In the genomic region with DNA sequence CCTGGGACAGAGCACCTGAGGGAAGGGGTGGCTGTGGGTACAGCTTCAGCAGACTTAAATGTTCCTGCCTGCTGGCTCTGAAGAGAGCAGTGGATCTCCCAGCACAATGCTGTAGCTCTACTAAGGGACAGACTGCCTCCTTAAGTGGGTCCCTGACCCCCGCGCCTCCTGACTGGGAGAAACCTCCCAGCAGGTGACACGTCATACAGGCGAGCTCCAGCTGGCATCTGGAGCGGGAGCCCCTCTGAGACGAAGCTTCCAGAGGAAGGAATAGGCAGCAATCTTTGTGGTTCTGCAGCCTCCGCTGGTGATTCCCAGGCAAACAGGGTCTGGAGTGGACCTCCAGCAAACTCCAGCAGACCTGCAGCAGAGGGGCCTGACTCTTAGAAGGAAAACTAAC, we compare ENCODE assay signal across 4 cellular contexts.
DNase-seq lines count a peak whose midpoint lies in the region; ATAC-seq, FAIRE-seq and TF ChIP-seq lines count a peak whose summit lies in the region.
"Not testable (repeated sequence)": the region's sequence is repeated elsewhere in the genome, so short reads cannot be mapped to it uniquely, and the experiment has no call there.

No MANE protein-coding gene starts in this region.

- H3K36me3 Mint-ChIP-seq in chondrocyte (ENCODE audit: low read depth) = not testable (repeated sequence)

- WGBS in spleen, 5 donors = 91 to 97% (median 91%) methylated on average over 7 of the region's 7 CpGs

- not testable (repeated sequence) for H3K9ac ChIP-seq in kidney (ENCODE audit: low read length in 2 of 2)

- not testable (repeated sequence) for TF ChIP-seq CTCF in chondrocyte (IDR thresholded peaks at IDR 0.05); kidney (IDR thresholded peaks at IDR 0.05; ENCODE audit: borderline replicate concordance, extremely low read depth, insufficient read depth); lower lobe of right lung (IDR thresholded peaks at IDR 0.05); spleen (IDR thresholded peaks at IDR 0.05 in 8 of 11, conservative IDR thresholded peaks at IDR 0.05 in 3 of 11)

- H3K27me3 Mint-ChIP-seq in chondrocyte (ENCODE audit: low read depth) = not testable (repeated sequence)

- ATAC-seq in lower lobe of right lung = not testable (repeated sequence)

- not testable (repeated sequence) for TF ChIP-seq POLR2A in spleen (IDR thresholded peaks at IDR 0.05)

- not testable (repeated sequence) for H3K27ac ChIP-seq in kidney (ENCODE audit: low read depth in 2 of 2, low read length in 2 of 2); lower lobe of right lung; spleen

- peak; percentile 58 for DNase-seq in chondrocyte (ENCODE audit: low spot score)
- peak; percentile 42 for DNase-seq in kidney
- peak; percentile 16 for DNase-seq in lower lobe of right lung
- peak; percentile 56 for DNase-seq in spleen

- H3K4me3 ChIP-seq in kidney (ENCODE audit: low read length in 2 of 2); lower lobe of right lung; spleen: not testable (repeated sequence)

- intact Hi-C loops in kidney (cut with DNase I); lower lobe of right lung (cut with DNase I); spleen (cut with DNase I; ENCODE audit: low total_unique reads): not testable (repeated sequence)

- H3K4me3 Mint-ChIP-seq in chondrocyte (ENCODE audit: unreplicated experiment) = not testable (repeated sequence)

- H3K36me3 ChIP-seq in kidney (ENCODE audit: control insufficient read depth in 1 of 2, insufficient read depth in 2 of 2, low read length in 2 of 2); lower lobe of right lung; spleen: not testable (repeated sequence)

- H3K9me3 Mint-ChIP-seq in chondrocyte (ENCODE audit: low read depth) = peaks cover 32% of the 10 kb centered on the region

- not testable (repeated sequence) for H3K27ac Mint-ChIP-seq in chondrocyte (ENCODE audit: unreplicated experiment)

- H3K27me3 ChIP-seq in lower lobe of right lung (ENCODE audit: low read depth); spleen (replicated peaks in 1 of 7): not testable (repeated sequence)

- not testable (repeated sequence) for H3K4me1 Mint-ChIP-seq in chondrocyte (ENCODE audit: low read depth)

- not testable (repeated sequence) for H3K4me1 ChIP-seq in kidney (ENCODE audit: control insufficient read depth in 1 of 2, insufficient read depth in 1 of 2, low read depth in 1 of 2, low read length in 2 of 2); lower lobe of right lung; spleen

- not testable (repeated sequence) for FAIRE-seq in kidney (lab: Jason Lieb, UNC)

- not testable (repeated sequence) for H3K9me3 ChIP-seq in kidney (ENCODE audit: control insufficient read depth in 1 of 2, low read length in 2 of 2); lower lobe of right lung
- H3K9me3 ChIP-seq in spleen = peaks cover 0 to 25% (median 18%) of the 10 kb centered on the region in 8 donors
